ENCODE assay signal across 1 cellular context in genomic region chr3:195077611-195078540, GRCh38.
A peak's percentile ranks its signal among the peaks of the same experiment; 100 is the strongest.
TF ChIP-seq lines count a peak whose summit lies in the region.

No MANE protein-coding gene starts in this region.

TF ChIP-seq in K562, 482 proteins besides CTCF, POLR2A, EP300 and RAD21 (continued from another document):
- TF ChIP-seq RREB1 (CRISPR knock-in tag; IDR thresholded peaks at IDR 0.05) = no peak
- TF ChIP-seq, protein P1, sequence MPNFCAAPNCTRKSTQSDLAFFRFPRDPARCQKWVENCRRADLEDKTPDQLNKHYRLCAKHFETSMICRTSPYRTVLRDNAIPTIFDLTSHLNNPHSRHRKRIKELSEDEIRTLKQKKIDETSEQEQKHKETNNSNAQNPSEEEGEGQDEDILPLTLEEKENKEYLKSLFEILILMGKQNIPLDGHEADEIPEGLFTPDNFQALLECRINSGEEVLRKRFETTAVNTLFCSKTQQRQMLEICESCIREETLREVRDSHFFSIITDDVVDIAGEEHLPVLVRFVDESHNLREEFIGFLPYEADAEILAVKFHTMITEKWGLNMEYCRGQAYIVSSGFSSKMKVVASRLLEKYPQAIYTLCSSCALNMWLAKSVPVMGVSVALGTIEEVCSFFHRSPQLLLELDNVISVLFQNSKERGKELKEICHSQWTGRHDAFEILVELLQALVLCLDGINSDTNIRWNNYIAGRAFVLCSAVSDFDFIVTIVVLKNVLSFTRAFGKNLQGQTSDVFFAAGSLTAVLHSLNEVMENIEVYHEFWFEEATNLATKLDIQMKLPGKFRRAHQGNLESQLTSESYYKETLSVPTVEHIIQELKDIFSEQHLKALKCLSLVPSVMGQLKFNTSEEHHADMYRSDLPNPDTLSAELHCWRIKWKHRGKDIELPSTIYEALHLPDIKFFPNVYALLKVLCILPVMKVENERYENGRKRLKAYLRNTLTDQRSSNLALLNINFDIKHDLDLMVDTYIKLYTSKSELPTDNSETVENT (CRISPR knock-in tag; IDR thresholded peaks at IDR 0.05) = no peak
- TF ChIP-seq GABPB1 (CRISPR knock-in tag; IDR thresholded peaks at IDR 0.05) = no peak
- TF ChIP-seq ZNF449 (CRISPR knock-in tag; IDR thresholded peaks at IDR 0.05) = no peak
- no peak for TF ChIP-seq ZNF408 (CRISPR knock-in tag; IDR thresholded peaks at IDR 0.05; ENCODE audit: low read depth)
- TF ChIP-seq SLC30A9 (CRISPR knock-in tag; IDR thresholded peaks at IDR 0.05) = no peak
- peak; percentile 33; the same call in 1 of the 2 replicates for TF ChIP-seq USF2 (CRISPR knock-in tag; IDR thresholded peaks at IDR 0.05)
- TF ChIP-seq HOMEZ (CRISPR knock-in tag; IDR thresholded peaks at IDR 0.05) = no peak
- TF ChIP-seq TFE3 (CRISPR knock-in tag; IDR thresholded peaks at IDR 0.05) = peak; percentile 55
- no peak for TF ChIP-seq BRF1 (IDR thresholded peaks at IDR 0.05; ENCODE audit: borderline replicate concordance, extremely low read depth, insufficient read length)
- no peak for TF ChIP-seq CBX5 (IDR thresholded peaks at IDR 0.05; ENCODE audit: borderline replicate concordance, low read depth)
- no peak for TF ChIP-seq NFE2L1 (tag; IDR thresholded peaks at IDR 0.05; ENCODE audit: borderline replicate concordance, low read depth)
- TF ChIP-seq, protein P2, sequence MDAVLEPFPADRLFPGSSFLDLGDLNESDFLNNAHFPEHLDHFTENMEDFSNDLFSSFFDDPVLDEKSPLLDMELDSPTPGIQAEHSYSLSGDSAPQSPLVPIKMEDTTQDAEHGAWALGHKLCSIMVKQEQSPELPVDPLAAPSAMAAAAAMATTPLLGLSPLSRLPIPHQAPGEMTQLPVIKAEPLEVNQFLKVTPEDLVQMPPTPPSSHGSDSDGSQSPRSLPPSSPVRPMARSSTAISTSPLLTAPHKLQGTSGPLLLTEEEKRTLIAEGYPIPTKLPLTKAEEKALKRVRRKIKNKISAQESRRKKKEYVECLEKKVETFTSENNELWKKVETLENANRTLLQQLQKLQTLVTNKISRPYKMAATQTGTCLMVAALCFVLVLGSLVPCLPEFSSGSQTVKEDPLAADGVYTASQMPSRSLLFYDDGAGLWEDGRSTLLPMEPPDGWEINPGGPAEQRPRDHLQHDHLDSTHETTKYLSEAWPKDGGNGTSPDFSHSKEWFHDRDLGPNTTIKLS (IDR thresholded peaks at IDR 0.05; ENCODE audit: borderline replicate concordance, low read depth) = no peak
- TF ChIP-seq HMG20A (CRISPR knock-in tag; conservative IDR thresholded peaks at IDR 0.05) = no peak
- no peak for TF ChIP-seq MCM5 (IDR thresholded peaks at IDR 0.05; ENCODE audit: low read depth)
- peak; percentile 18; the same call in 1 of the 2 replicates for TF ChIP-seq CBFA2T2 (conservative IDR thresholded peaks at IDR 0.05)
- TF ChIP-seq FOXJ3 (CRISPR knock-in tag; IDR thresholded peaks at IDR 0.05) = no peak
- TF ChIP-seq KLF10 (CRISPR knock-in tag; IDR thresholded peaks at IDR 0.05) = no peak
- no peak for TF ChIP-seq POLR3G (IDR thresholded peaks at IDR 0.05; ENCODE audit: extremely low read depth, insufficient read length, insufficient replicate concordance)
- TF ChIP-seq, protein P3, sequence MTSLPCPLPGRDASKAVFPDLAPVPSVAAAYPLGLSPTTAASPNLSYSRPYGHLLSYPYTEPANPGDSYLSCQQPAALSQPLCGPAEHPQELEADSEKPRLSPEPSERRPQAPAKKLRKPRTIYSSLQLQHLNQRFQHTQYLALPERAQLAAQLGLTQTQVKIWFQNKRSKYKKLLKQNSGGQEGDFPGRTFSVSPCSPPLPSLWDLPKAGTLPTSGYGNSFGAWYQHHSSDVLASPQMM (CRISPR knock-in tag; IDR thresholded peaks at IDR 0.05) = no peak
- no peak for TF ChIP-seq YBX1 (IDR thresholded peaks at IDR 0.05)
- TF ChIP-seq TAF1 (IDR thresholded peaks at IDR 0.05; ENCODE audit: control insufficient read depth, extremely low read depth, insufficient read depth, low read length, severe bottlenecking) = no peak
- no peak for TF ChIP-seq ZNF584 (CRISPR knock-in tag; IDR thresholded peaks at IDR 0.05; ENCODE audit: low read depth)
- TF ChIP-seq HDAC2 (IDR thresholded peaks at IDR 0.05) = no peak
- TF ChIP-seq, protein P4, sequence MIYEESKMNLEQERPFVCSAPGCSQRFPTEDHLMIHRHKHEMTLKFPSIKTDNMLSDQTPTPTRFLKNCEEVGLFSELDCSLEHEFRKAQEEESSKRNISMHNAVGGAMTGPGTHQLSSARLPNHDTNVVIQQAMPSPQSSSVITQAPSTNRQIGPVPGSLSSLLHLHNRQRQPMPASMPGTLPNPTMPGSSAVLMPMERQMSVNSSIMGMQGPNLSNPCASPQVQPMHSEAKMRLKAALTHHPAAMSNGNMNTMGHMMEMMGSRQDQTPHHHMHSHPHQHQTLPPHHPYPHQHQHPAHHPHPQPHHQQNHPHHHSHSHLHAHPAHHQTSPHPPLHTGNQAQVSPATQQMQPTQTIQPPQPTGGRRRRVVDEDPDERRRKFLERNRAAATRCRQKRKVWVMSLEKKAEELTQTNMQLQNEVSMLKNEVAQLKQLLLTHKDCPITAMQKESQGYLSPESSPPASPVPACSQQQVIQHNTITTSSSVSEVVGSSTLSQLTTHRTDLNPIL (CRISPR knock-in tag; IDR thresholded peaks at IDR 0.05) = no peak
- no peak for TF ChIP-seq RB1 (IDR thresholded peaks at IDR 0.05; ENCODE audit: low read depth)
- peak; percentile 61; the same call in 1 of the 2 replicates for TF ChIP-seq RAD51 (IDR thresholded peaks at IDR 0.05; ENCODE audit: borderline replicate concordance, low read depth)
- no peak for TF ChIP-seq KHSRP (IDR thresholded peaks at IDR 0.05)
- no peak for TF ChIP-seq PRMT5 (CRISPR knock-in tag; IDR thresholded peaks at IDR 0.05)
- TF ChIP-seq BCOR (IDR thresholded peaks at IDR 0.05) = no peak
- TF ChIP-seq TRIM24 (IDR thresholded peaks at IDR 0.05) = no peak
- TF ChIP-seq, protein P5, sequence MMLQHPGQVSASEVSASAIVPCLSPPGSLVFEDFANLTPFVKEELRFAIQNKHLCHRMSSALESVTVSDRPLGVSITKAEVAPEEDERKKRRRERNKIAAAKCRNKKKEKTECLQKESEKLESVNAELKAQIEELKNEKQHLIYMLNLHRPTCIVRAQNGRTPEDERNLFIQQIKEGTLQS (IDR thresholded peaks at IDR 0.05) = no peak
- TF ChIP-seq, protein P5 (CRISPR knock-in tag; conservative IDR thresholded peaks at IDR 0.05) = no peak
